ENCODE assay signal across 28 cellular contexts in genomic region chr10:49750546-49750945, GRCh38. TPM values are rescaled to one million over a fixed set of nuclear protein-coding genes. Genes with fewer than 3 reads are reported as not detected.
"Had no signal": no experiment of that assay in that cellular context is flagged by ENCODE, and none has a peak within 500 bp of the region (broad histone marks: within the 10 kb centered on the region; RNA-seq: fewer than 3 reads in every experiment).

No MANE protein-coding gene starts in this region.

- FAIRE-seq: colon had no signal

- H3K27me3 ChIP-seq: body of pancreas, gastrocnemius medialis, hepatocyte, upper lobe of right lung had no signal

- H3K9me3 Mint-ChIP-seq: activated B cell treated with CpG ODN at 0.5 μM for 24 hours; activated T-cell treated with anti-CD3 and anti-CD28 coated beads, Interleukin-2, amount 50 U/mL, for 72 hours; natural killer cell; stimulated activated memory B cell treated with anti-CD40 and anti-IgM and Interleukin-4, amounts not matched to agents 10 μg/mL and 1 μg/mL and 100 μg/mL, for 72 hours; stimulated activated naive CD8-positive, alpha-beta T cell treated with anti-CD3 and anti-CD28 coated beads, Interleukin-15, amount 100 ng/mL, for 72 hours; T-cell; T-helper 2 cell treated with Interferon-gamma antibody and Interleukin-4, amounts not matched to agents 5 μg/mL and 100 μg/mL, for 36 hours had no signal

- H3K36me3 Mint-ChIP-seq: activated naive CD8-positive, alpha-beta T cell; natural killer cell; stimulated activated memory B cell treated with anti-CD40 and anti-IgM and Interleukin-4, amounts not matched to agents 10 μg/mL and 1 μg/mL and 100 μg/mL, for 72 hours; T-cell had no signal

- H3K79me2 ChIP-seq: hepatocyte had no signal

- H3K4me1 Mint-ChIP-seq: activated B cell treated with CpG ODN at 0.5 μM for 24 hours; natural killer cell; stimulated activated memory B cell treated with anti-CD40 and anti-IgM and Interleukin-4, amounts not matched to agents 10 μg/mL and 1 μg/mL and 100 μg/mL, for 72 hours; stimulated activated naive CD8-positive, alpha-beta T cell treated with anti-CD3 and anti-CD28 coated beads, Interleukin-15, amount 100 ng/mL, for 72 hours; T-cell had no signal

- H3K9me3 ChIP-seq: body of pancreas, gastrocnemius medialis, left lung, lower lobe of right lung, tibial artery, upper lobe of right lung had no signal

- H3K4me3 ChIP-seq: body of pancreas, gastrocnemius medialis, hepatocyte, left lung, lower lobe of right lung, skin epidermis, tibial artery, upper lobe of right lung had no signal

- H3K36me3 ChIP-seq: gastrocnemius medialis, left lung, lower lobe of right lung, tibial artery, upper lobe of right lung had no signal

- H3K4me1 ChIP-seq: body of pancreas, gastrocnemius medialis, left lung, lower lobe of right lung, tibial artery, upper lobe of right lung had no signal

- H3K27ac ChIP-seq: body of pancreas, gastrocnemius medialis, hepatocyte, left lung, lower lobe of right lung, skin epidermis, tibial artery, upper lobe of right lung had no signal

- H3K4me2 ChIP-seq: hepatocyte had no signal

- H3K27ac Mint-ChIP-seq: activated B cell treated with CpG ODN at 0.5 μM for 24 hours; activated naive CD8-positive, alpha-beta T cell; activated T-cell treated with anti-CD3 and anti-CD28 coated beads, Interleukin-2, amount 50 U/mL, for 72 hours; natural killer cell; stimulated activated memory B cell treated with anti-CD40 and anti-IgM and Interleukin-4, amounts not matched to agents 10 μg/mL and 1 μg/mL and 100 μg/mL, for 72 hours; T-cell; T-helper 2 cell treated with Interferon-gamma antibody and Interleukin-4, amounts not matched to agents 5 μg/mL and 100 μg/mL, for 36 hours had no signal

- H3K4me3 Mint-ChIP-seq: activated B cell treated with CpG ODN at 0.5 μM for 24 hours; activated naive CD8-positive, alpha-beta T cell; activated T-cell treated with anti-CD3 and anti-CD28 coated beads, Interleukin-2, amount 50 U/mL, for 72 hours; natural killer cell; stimulated activated memory B cell treated with anti-CD40 and anti-IgM and Interleukin-4, amounts not matched to agents 10 μg/mL and 1 μg/mL and 100 μg/mL, for 72 hours; stimulated activated naive CD8-positive, alpha-beta T cell treated with anti-CD3 and anti-CD28 coated beads, Interleukin-15, amount 100 ng/mL, for 72 hours; T-cell; T-helper 2 cell treated with Interferon-gamma antibody and Interleukin-4, amounts not matched to agents 5 μg/mL and 100 μg/mL, for 36 hours had no signal

- H2AFZ ChIP-seq: hepatocyte had no signal

- DNase-seq: activated B cell treated with CpG ODN at 0.5 μM for 24 hours; activated naive CD4-positive, alpha-beta T cell treated with Interleukin-2 at 50 U/mL for 16 hours; activated T-cell treated with anti-CD3 and anti-CD28 coated beads for 4 hours; activated T-cell treated with anti-CD3 and anti-CD28 coated beads, Interleukin-2, amount 50 U/mL, for 72 hours; anterior cingulate cortex; body of pancreas; effector CD8-positive, alpha-beta T cell; gastrocnemius medialis; glutamatergic neuron; left lung; lower lobe of right lung; mesendoderm; natural killer cell; stimulated activated CD4-positive, alpha-beta T cell treated with anti-CD3 and anti-CD28 coated beads, Interleukin-4, amount 100 ng/mL, for 4 hours; stimulated activated CD8-positive, alpha-beta memory T cell treated with anti-CD3 and anti-CD28 coated beads, Interleukin-4, amount 100 ng/mL, for 48 hours; stimulated activated naive CD8-positive, alpha-beta T cell treated with anti-CD3 and anti-CD28 coated beads, Interleukin-15, amount 100 ng/mL, for 72 hours; T-cell; tibial artery; upper lobe of right lung had no signal

RNA-seq across cellular contexts. Expression of gene OGDHL, which starts 11.6 kb away (rescaled TPM):
- total RNA-seq: activated B cell treated with CpG ODN at 0.5 μM for 24 hours, mononuclear cell, natural killer cell, posterior vena cava, sciatic nerve had no signal
